In genomic region chr5:114449836-114450515, GRCh38 we compare ENCODE assay signal across 8 cellular contexts.
DNase-seq lines count a peak whose midpoint lies in the region; ATAC-seq, FAIRE-seq and TF ChIP-seq lines count a peak whose summit lies in the region.

No MANE protein-coding gene starts in this region.

- no peak for FAIRE-seq in pancreas (lab: Jason Lieb, UNC)

- ATAC-seq in GM19324 (IDR thresholded peaks at IDR 0.05; ENCODE audit: low FRiP score, unreplicated experiment): peak; percentile 97
- peak; percentile 98 for ATAC-seq in HG03159 (IDR thresholded peaks at IDR 0.05; ENCODE audit: unreplicated experiment)
- ATAC-seq in activated T-cell treated with anti-CD3 and anti-CD28 coated beads, Interleukin-2, amount 50 U/mL, for 4 hours: peak; percentile 69 to 80
- peak; percentile 99 to 100 (median 100) for ATAC-seq in pancreas

- H3K4me3 Mint-ChIP-seq in activated T-cell treated with anti-CD3 and anti-CD28 coated beads, Interleukin-2, amount 50 U/mL, for 4 hours: no peak overlapping the region

- intact Hi-C loops in pancreas (cut with DNase I): loop anchor here in 2 of 3 donors (10.0 kb wide), 2 partner anchors 775 to 835 kb away; no protein-coding TSS in a partner anchor

- no peaks in the 10 kb centered on the region for H3K36me3 ChIP-seq in pancreas

- no peak overlapping the region for H3K4me3 ChIP-seq in pancreas

- H3K9me3 Mint-ChIP-seq in activated T-cell treated with anti-CD3 and anti-CD28 coated beads, Interleukin-2, amount 50 U/mL, for 4 hours: no peaks in the 10 kb centered on the region

- no peaks in the 10 kb centered on the region for H3K9me3 ChIP-seq in pancreas

- 4% methylated on average over 16 of the region's 16 CpGs for WGBS in pancreas, 2 donors

- DNase-seq in DMS 273 (lab: John Stamatoyannopoulos, UW; ENCODE audit: unreplicated experiment) (peak; percentile 89), NCI-H748 treated with DMSO at 0.1 percent for 48 hours (lab: John Stamatoyannopoulos, UW) (peak; percentile 1), germinal center (ENCODE audit: low spot score) (peak; percentile 52), pancreas (peak; percentile 35 to 74 (median 64)), cortex of kidney (lab: John Stamatoyannopoulos, UW) (no peak)
- DNase-seq in activated T-cell treated with anti-CD3 and anti-CD28 coated beads, Interleukin-2, amount 50 U/mL, for 4 hours: no peak

- H3K27me3 ChIP-seq in pancreas: no peaks in the 10 kb centered on the region

- H3K4me1 Mint-ChIP-seq in activated T-cell treated with anti-CD3 and anti-CD28 coated beads, Interleukin-2, amount 50 U/mL, for 4 hours (ENCODE audit: low read depth): no peaks in the 10 kb centered on the region

- no peak overlapping the region for H3K27ac ChIP-seq in pancreas

- TF ChIP-seq CTCF in pancreas (IDR thresholded peaks at IDR 0.05): peak; percentile 49 to 69 (median 59)

- H3K27me3 Mint-ChIP-seq in activated T-cell treated with anti-CD3 and anti-CD28 coated beads, Interleukin-2, amount 50 U/mL, for 4 hours (ENCODE audit: low read depth): peaks cover 4% of the 10 kb centered on the region

- H3K4me1 ChIP-seq in pancreas: peaks cover 0 to 4% (median 0%) of the 10 kb centered on the region in 3 donors

- H3K36me3 Mint-ChIP-seq in activated T-cell treated with anti-CD3 and anti-CD28 coated beads, Interleukin-2, amount 50 U/mL, for 4 hours (ENCODE audit: insufficient read depth): no peaks in the 10 kb centered on the region

Comparison
In these comparisons a context has a peak if more than half of its experiments do, and no peak if none do; other contexts are left out.
1. DNase-seq: peak in DMS 273 (single experiment), NCI-H748 treated with DMSO at 0.1 percent for 48 hours (single experiment), germinal center (single experiment) and pancreas (6 of 6); none in activated T-cell treated with anti-CD3 and anti-CD28 coated beads, Interleukin-2, amount 50 U/mL, for 4 hours (single experiment) and cortex of kidney (single experiment).
2. Peak in every context shown above with its lines, with median percentiles within 50 percentile points of each other: ATAC-seq.